Comparison of ENCODE assay signal across 28 cellular contexts in genomic region chr1:199561334-199561733, GRCh38.
"Had no signal": no experiment of that assay in that cellular context is flagged by ENCODE, and none has a peak within 500 bp of the region (broad histone marks: within the 10 kb centered on the region; RNA-seq: fewer than 3 reads in every experiment).

No MANE protein-coding gene starts in this region.

- H3K27ac ChIP-seq: neural progenitor cell, ovary, parathyroid adenoma, psoas muscle, skin epidermis, spleen, suprapubic skin, testis, tibial artery, transverse colon, upper lobe of right lung, uterus had no signal

- H3K27me3 ChIP-seq: neural progenitor cell, ovary, suprapubic skin, testis, tibial artery, transverse colon, upper lobe of right lung, uterus had no signal

- H3K79me2 ChIP-seq: parathyroid adenoma had no signal

- ATAC-seq: natural killer cell; psoas muscle; right cardiac atrium; sciatic nerve; stimulated activated memory B cell treated with anti-CD40 and anti-IgM and Interleukin-4, amounts not matched to agents 10 μg/mL and 1 μg/mL and 100 μg/mL, for 72 hours; stimulated activated naive CD8-positive, alpha-beta T cell treated with anti-CD3 and anti-CD28 coated beads, Interleukin-15, amount 100 ng/mL, for 72 hours; stimulated activated naive CD8-positive, alpha-beta T cell treated with anti-CD3 and anti-CD28 coated beads, Interleukin-15, Interleukin-2, amounts not matched to agents 100 U/mL and 50 U/mL, for 24 hours; upper lobe of right lung had no signal

- H3K9ac ChIP-seq: neural progenitor cell, parathyroid adenoma had no signal

- H3K4me2 ChIP-seq: neural progenitor cell, smooth muscle cell had no signal

- H3K4me1 ChIP-seq: neural progenitor cell, parathyroid adenoma, psoas muscle, spleen, suprapubic skin, testis, tibial artery, transverse colon, upper lobe of right lung, uterus had no signal

- H2AFZ ChIP-seq: neural progenitor cell, parathyroid adenoma had no signal

- H3K36me3 ChIP-seq: neural progenitor cell, ovary, spleen, suprapubic skin, transverse colon, upper lobe of right lung, uterus had no signal

- H3K4me3 ChIP-seq: neural progenitor cell, ovary, psoas muscle, skin epidermis, smooth muscle cell, spleen, suprapubic skin, testis, tibial artery, transverse colon, upper lobe of right lung, uterus had no signal

- DNase-seq: natural killer cell; occipital lobe; ovary; posterior cingulate gyrus; psoas muscle; right cardiac atrium; spleen; stimulated activated CD4-positive, alpha-beta T cell treated with anti-CD3 and anti-CD28 coated beads, Interleukin-12 subunit alpha, Interleukin-12 subunit beta, amount 100 ng/mL, for 4 hours; stimulated activated CD4-positive, alpha-beta T cell treated with anti-CD3 and anti-CD28 coated beads, Interleukin-1b, Interleukin-23, amount 100 ng/mL, for 48 hours; stimulated activated CD4-positive, alpha-beta T cell treated with anti-CD3 and anti-CD28 coated beads, Interleukin-4, amount 100 ng/mL, for 1 hour; stimulated activated CD4-positive, alpha-beta T cell treated with anti-CD3 and anti-CD28 coated beads, Interleukin-4, amount 100 ng/mL, for 4 hours; stimulated activated CD8-positive, alpha-beta memory T cell treated with anti-CD3 and anti-CD28 coated beads, Interleukin-4, amount 100 ng/mL, for 48 hours; stimulated activated naive CD4-positive, alpha-beta T cell; stimulated activated naive CD8-positive, alpha-beta T cell treated with anti-CD3 and anti-CD28 coated beads, Interleukin-15, amount 100 ng/mL, for 72 hours; stimulated activated naive CD8-positive, alpha-beta T cell treated with anti-CD3 and anti-CD28 coated beads, Interleukin-15, Interleukin-2, amounts not matched to agents 100 U/mL and 50 U/mL, for 24 hours; substantia nigra; testis; tibial artery; transverse colon; upper lobe of right lung; uterus had no signal

- H3K9me3 ChIP-seq: ovary, psoas muscle, spleen, suprapubic skin, testis, tibial artery, transverse colon, upper lobe of right lung, uterus had no signal
